25 cellular contexts compared by ENCODE assay signal in the genomic region with DNA sequence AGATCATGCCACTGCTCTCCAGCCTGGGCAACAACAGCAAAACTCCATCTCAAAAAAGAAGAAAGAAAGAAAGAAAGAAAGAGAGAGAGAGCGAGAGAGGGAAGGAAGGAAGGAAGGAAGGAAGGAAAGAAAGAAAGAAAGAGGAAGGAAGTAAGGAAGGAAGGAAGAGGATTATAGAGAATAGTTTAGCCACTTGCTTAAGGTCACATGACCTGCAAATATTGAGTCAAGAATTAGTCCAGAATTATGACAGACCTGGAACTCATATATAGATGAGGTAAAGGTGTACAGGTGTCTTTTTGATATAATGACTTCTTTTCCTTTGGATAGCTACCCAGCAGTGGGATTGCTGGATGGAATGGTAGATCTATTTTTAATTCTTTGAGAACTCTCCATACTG.
"Had no signal": no experiment of that assay in that cellular context is flagged by ENCODE, and none has a peak within 500 bp of the region (broad histone marks: within the 10 kb centered on the region; RNA-seq: fewer than 3 reads in every experiment).

No MANE protein-coding gene starts in this region.

- DNase-seq: colonic mucosa; dermis blood vessel endothelial cell; effector memory CD4-positive, alpha-beta T cell; heart left ventricle; kidney; mesendoderm; midbrain; naive thymus-derived CD8-positive, alpha-beta T cell; nephron progenitor cell; nucleus accumbens; posterior cingulate gyrus; psoas muscle; spleen; stimulated activated CD4-positive, alpha-beta T cell treated with anti-CD3 and anti-CD28 coated beads, Interleukin-4, amount 100 ng/mL, for 4 hours; stimulated activated naive B cell treated with anti-CD40 and anti-IgM and Interleukin-4, amounts not matched to agents 10 μg/mL and 1 μg/mL and 100 μg/mL, for 72 hours; upper lobe of left lung had no signal

- H3K4me3 Mint-ChIP-seq: naive thymus-derived CD8-positive, alpha-beta T cell; nephron progenitor cell; stimulated activated naive B cell treated with anti-CD40 and anti-IgM and Interleukin-4, amounts not matched to agents 10 μg/mL and 1 μg/mL and 100 μg/mL, for 72 hours; stimulated activated naive CD8-positive, alpha-beta T cell treated with anti-CD3 and anti-CD28 coated beads, Interleukin-15, Interleukin-2, amounts not matched to agents 100 ng/mL and 50 ng/mL, for 24 hours had no signal

- ATAC-seq: foreskin keratinocyte; left lobe of liver; naive thymus-derived CD8-positive, alpha-beta T cell; stimulated activated naive B cell treated with anti-CD40 and anti-IgM and Interleukin-4, amounts not matched to agents 10 μg/mL and 1 μg/mL and 100 μg/mL, for 72 hours had no signal

- H3K4me1 ChIP-seq: colonic mucosa, psoas muscle had no signal

- H3K27ac Mint-ChIP-seq: nephron progenitor cell; stimulated activated naive B cell treated with anti-CD40 and anti-IgM and Interleukin-4, amounts not matched to agents 10 μg/mL and 1 μg/mL and 100 μg/mL, for 72 hours; stimulated activated naive CD8-positive, alpha-beta T cell treated with anti-CD3 and anti-CD28 coated beads, Interleukin-15, Interleukin-2, amounts not matched to agents 100 ng/mL and 50 ng/mL, for 24 hours had no signal

- H2AFZ ChIP-seq: hepatocyte had no signal

- H3K79me2 ChIP-seq: hepatocyte had no signal

- H3K27me3 ChIP-seq: colonic mucosa, esophagus muscularis mucosa, foreskin keratinocyte, gastroesophageal sphincter, heart left ventricle, hepatocyte, spleen, tibial nerve, upper lobe of left lung had no signal

- H3K9me3 ChIP-seq: colonic mucosa, esophagus muscularis mucosa, gastroesophageal sphincter, heart left ventricle, psoas muscle, spleen, thoracic aorta, tibial nerve, upper lobe of left lung had no signal

- H3K4me2 ChIP-seq: hepatocyte had no signal

- H3K27ac ChIP-seq: colonic mucosa, esophagus muscularis mucosa, foreskin keratinocyte, gastroesophageal sphincter, hepatocyte, psoas muscle, skin epidermis, spleen, thoracic aorta, tibial nerve, upper lobe of left lung had no signal

- H3K9me3 Mint-ChIP-seq: naive thymus-derived CD8-positive, alpha-beta T cell; nephron progenitor cell; stimulated activated naive B cell treated with anti-CD40 and anti-IgM and Interleukin-4, amounts not matched to agents 10 μg/mL and 1 μg/mL and 100 μg/mL, for 72 hours; stimulated activated naive CD8-positive, alpha-beta T cell treated with anti-CD3 and anti-CD28 coated beads, Interleukin-15, Interleukin-2, amounts not matched to agents 100 ng/mL and 50 ng/mL, for 24 hours had no signal

- H3K27me3 Mint-ChIP-seq: stimulated activated naive CD8-positive, alpha-beta T cell treated with anti-CD3 and anti-CD28 coated beads, Interleukin-15, Interleukin-2, amounts not matched to agents 100 ng/mL and 50 ng/mL, for 24 hours had no signal

- H3K36me3 Mint-ChIP-seq: naive thymus-derived CD8-positive, alpha-beta T cell; stimulated activated naive B cell treated with anti-CD40 and anti-IgM and Interleukin-4, amounts not matched to agents 10 μg/mL and 1 μg/mL and 100 μg/mL, for 72 hours had no signal

- H3K4me3 ChIP-seq: colonic mucosa, esophagus muscularis mucosa, gastroesophageal sphincter, heart left ventricle, hepatocyte, psoas muscle, skin epidermis, spleen, thoracic aorta, tibial nerve, upper lobe of left lung had no signal

- H3K4me1 Mint-ChIP-seq: nephron progenitor cell had no signal

- H3K36me3 ChIP-seq: colonic mucosa, esophagus muscularis mucosa, gastroesophageal sphincter, heart left ventricle, spleen, thoracic aorta, tibial nerve, upper lobe of left lung had no signal
